Comparison of ENCODE assay signal across 14 cellular contexts in the genomic region with DNA sequence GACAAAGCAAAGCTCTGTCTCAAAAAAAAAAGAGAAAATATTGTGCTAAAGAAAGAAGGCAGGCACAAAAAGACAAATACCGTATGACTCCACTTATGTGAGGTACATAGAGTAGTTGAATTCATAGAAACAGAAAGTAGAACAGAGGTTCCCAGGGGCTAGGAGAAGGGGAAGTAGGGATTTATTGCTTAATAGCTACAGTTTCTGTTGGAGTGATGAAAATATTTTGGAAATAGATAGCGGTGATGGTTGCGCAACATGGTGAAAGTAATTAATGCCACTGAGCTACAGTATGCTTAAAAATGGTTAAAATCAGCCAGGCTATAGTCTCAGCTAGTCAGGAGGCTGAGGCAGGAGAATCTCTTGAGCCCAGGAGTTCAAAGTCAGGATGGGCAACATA. TPM values are rescaled to one million over a fixed set of nuclear protein-coding genes. Genes with fewer than 3 reads are reported as not detected.
DNase-seq lines count a peak whose midpoint lies in the region; ATAC-seq and TF ChIP-seq lines count a peak whose summit lies in the region.
"Had no signal": no experiment of that assay in that cellular context is flagged by ENCODE, and none has a peak within 500 bp of the region (broad histone marks: within the 10 kb centered on the region; RNA-seq: fewer than 3 reads in every experiment).

No MANE protein-coding gene starts in this region.

- POLR2A ChIA-PET in RWPE1 (lab: Yijun Ruan, JAX; ENCODE audit: low non-redundant PET) = no interaction called here
- POLR2A ChIA-PET in activated CD4-positive, alpha-beta T cell treated with anti-CD3 and anti-CD28 coated beads for 36 hours (lab: Charles Lee) = no interaction called here

- intact Hi-C loops in sciatic nerve (cut with DNase I) = no loop called here
- intact Hi-C loops in activated CD4-positive, alpha-beta T cell treated with anti-CD3 and anti-CD28 coated beads for 36 hours (cut with DNase I, micrococcal nuclease) = no loop called here

- H3K27ac Mint-ChIP-seq in activated CD4-positive, alpha-beta T cell treated with anti-CD3 and anti-CD28 coated beads for 36 hours = no peak overlapping the region
- H3K27ac Mint-ChIP-seq: activated naive CD8-positive, alpha-beta T cell treated with anti-CD3 and anti-CD28 coated beads for 36 hours; H9; stimulated activated naive CD8-positive, alpha-beta T cell treated with anti-CD3 and anti-CD28 coated beads, Interleukin-15, Interleukin-2, amounts not matched to agents 100 ng/mL and 50 ng/mL, for 24 hours had no signal

- peaks cover 3% of the 10 kb centered on the region for H3K36me3 Mint-ChIP-seq in activated CD4-positive, alpha-beta T cell treated with anti-CD3 and anti-CD28 coated beads for 36 hours (ENCODE audit: low read depth)
- H3K36me3 Mint-ChIP-seq: activated naive CD8-positive, alpha-beta T cell treated with anti-CD3 and anti-CD28 coated beads for 36 hours had no signal

- H3K4me3 ChIP-seq in foreskin fibroblast (ENCODE audit: low read depth in 1 of 2, low read length in 2 of 2) = no peak overlapping the region

- H3K4me1 Mint-ChIP-seq in activated CD4-positive, alpha-beta T cell treated with anti-CD3 and anti-CD28 coated beads for 36 hours = no peaks in the 10 kb centered on the region
- H3K4me1 Mint-ChIP-seq: activated naive CD8-positive, alpha-beta T cell treated with anti-CD3 and anti-CD28 coated beads for 36 hours; H9 had no signal

- peak; percentile 91 for DNase-seq in CD1c-positive myeloid dendritic cell (ENCODE audit: extremely low spot score)
- DNase-seq in RWPE1 (ENCODE audit: low spot score) = no peak
- peak; percentile 47 to 79 for DNase-seq in foreskin fibroblast
- DNase-seq in sciatic nerve (ENCODE audit: low spot score) = no peak
- DNase-seq in activated CD4-positive, alpha-beta T cell treated with anti-CD3 and anti-CD28 coated beads for 36 hours = no peak
- no peak for DNase-seq in NCI-H345 treated with DMSO at 0.1 percent for 48 hours (lab: John Stamatoyannopoulos, UW; ENCODE audit: unreplicated experiment)
- no peak for DNase-seq in C1 segment of cervical spinal cord (lab: John Stamatoyannopoulos, UW)
- DNase-seq: activated CD4-positive, alpha-beta T cell treated with anti-CD3 and anti-CD28 coated beads, Interleukin-2, amount 50 U/mL, for 48 hours; activated naive CD8-positive, alpha-beta T cell treated with anti-CD3 and anti-CD28 coated beads for 36 hours; H9; NCI-H524 treated with DMSO at 0.1 percent for 48 hours; stimulated activated CD4-positive, alpha-beta T cell treated with anti-CD3 and anti-CD28 coated beads, Interleukin-2, amount 100 ng/mL, for 24 hours had no signal

- CTCF ChIA-PET in RWPE1 (lab: Yijun Ruan, JAX) = interaction anchor here (0.6 to 0.7 kb wide), 2 partner anchors 81 to 235 kb away, joined by 3 read pairs; no protein-coding TSS in a partner anchor
- CTCF ChIA-PET in activated CD4-positive, alpha-beta T cell treated with anti-CD3 and anti-CD28 coated beads for 36 hours (lab: Charles Lee) = interaction anchor here (0.5 to 1.5 kb wide), 3 partner anchors 10 to 33 kb away, joined by 3 read pairs; no protein-coding TSS in a partner anchor

- H3K27ac ChIP-seq in RWPE1 = peak overlapping the region; percentile 53

- ATAC-seq in sciatic nerve = peak; percentile 92
- ATAC-seq in HG03378 (IDR thresholded peaks at IDR 0.05; ENCODE audit: unreplicated experiment) = no peak
- ATAC-seq in activated CD4-positive, alpha-beta T cell treated with anti-CD3 and anti-CD28 coated beads for 36 hours = no peak

- TF ChIP-seq CTCF in RWPE1 (conservative IDR thresholded peaks at IDR 0.05; ENCODE audit: low read depth) (no peak), foreskin fibroblast (IDR thresholded peaks at IDR 0.05; ENCODE audit: low read depth, low read length) (no peak)

- no peak overlapping the region for H3K4me3 Mint-ChIP-seq in activated CD4-positive, alpha-beta T cell treated with anti-CD3 and anti-CD28 coated beads for 36 hours
- H3K4me3 Mint-ChIP-seq: activated naive CD8-positive, alpha-beta T cell treated with anti-CD3 and anti-CD28 coated beads for 36 hours; H9; stimulated activated naive CD8-positive, alpha-beta T cell treated with anti-CD3 and anti-CD28 coated beads, Interleukin-15, Interleukin-2, amounts not matched to agents 100 ng/mL and 50 ng/mL, for 24 hours had no signal

- H3K27me3 Mint-ChIP-seq in activated CD4-positive, alpha-beta T cell treated with anti-CD3 and anti-CD28 coated beads for 36 hours = no peaks in the 10 kb centered on the region
- H3K27me3 Mint-ChIP-seq: activated naive CD8-positive, alpha-beta T cell treated with anti-CD3 and anti-CD28 coated beads for 36 hours; stimulated activated naive CD8-positive, alpha-beta T cell treated with anti-CD3 and anti-CD28 coated beads, Interleukin-15, Interleukin-2, amounts not matched to agents 100 ng/mL and 50 ng/mL, for 24 hours had no signal

- H3K9me3 Mint-ChIP-seq in activated CD4-positive, alpha-beta T cell treated with anti-CD3 and anti-CD28 coated beads for 36 hours (ENCODE audit: low read depth) = no peaks in the 10 kb centered on the region
- H3K9me3 Mint-ChIP-seq: activated naive CD8-positive, alpha-beta T cell treated with anti-CD3 and anti-CD28 coated beads for 36 hours; H9; stimulated activated naive CD8-positive, alpha-beta T cell treated with anti-CD3 and anti-CD28 coated beads, Interleukin-15, Interleukin-2, amounts not matched to agents 100 ng/mL and 50 ng/mL, for 24 hours had no signal

RNA-seq across cellular contexts. Expression of a gene that starts 18.5 kb away (rescaled TPM):
- 4.8 TPM for total RNA-seq in sciatic nerve
- not detected for total RNA-seq in activated CD4-positive, alpha-beta T cell treated with anti-CD3 and anti-CD28 coated beads for 36 hours
- total RNA-seq: activated naive CD8-positive, alpha-beta T cell treated with anti-CD3 and anti-CD28 coated beads for 36 hours; H9 had no signal

Comparison
In these comparisons a context has a peak if more than half of its experiments do, and no peak if none do; other contexts are left out.
1. DNase-seq: peak in CD1c-positive myeloid dendritic cell (single experiment) and foreskin fibroblast (2 of 2); none in RWPE1 (single experiment), sciatic nerve (single experiment), activated CD4-positive, alpha-beta T cell treated with anti-CD3 and anti-CD28 coated beads for 36 hours (single experiment), NCI-H345 treated with DMSO at 0.1 percent for 48 hours (single experiment) and C1 segment of cervical spinal cord (0 of 14).